In the genomic region with DNA sequence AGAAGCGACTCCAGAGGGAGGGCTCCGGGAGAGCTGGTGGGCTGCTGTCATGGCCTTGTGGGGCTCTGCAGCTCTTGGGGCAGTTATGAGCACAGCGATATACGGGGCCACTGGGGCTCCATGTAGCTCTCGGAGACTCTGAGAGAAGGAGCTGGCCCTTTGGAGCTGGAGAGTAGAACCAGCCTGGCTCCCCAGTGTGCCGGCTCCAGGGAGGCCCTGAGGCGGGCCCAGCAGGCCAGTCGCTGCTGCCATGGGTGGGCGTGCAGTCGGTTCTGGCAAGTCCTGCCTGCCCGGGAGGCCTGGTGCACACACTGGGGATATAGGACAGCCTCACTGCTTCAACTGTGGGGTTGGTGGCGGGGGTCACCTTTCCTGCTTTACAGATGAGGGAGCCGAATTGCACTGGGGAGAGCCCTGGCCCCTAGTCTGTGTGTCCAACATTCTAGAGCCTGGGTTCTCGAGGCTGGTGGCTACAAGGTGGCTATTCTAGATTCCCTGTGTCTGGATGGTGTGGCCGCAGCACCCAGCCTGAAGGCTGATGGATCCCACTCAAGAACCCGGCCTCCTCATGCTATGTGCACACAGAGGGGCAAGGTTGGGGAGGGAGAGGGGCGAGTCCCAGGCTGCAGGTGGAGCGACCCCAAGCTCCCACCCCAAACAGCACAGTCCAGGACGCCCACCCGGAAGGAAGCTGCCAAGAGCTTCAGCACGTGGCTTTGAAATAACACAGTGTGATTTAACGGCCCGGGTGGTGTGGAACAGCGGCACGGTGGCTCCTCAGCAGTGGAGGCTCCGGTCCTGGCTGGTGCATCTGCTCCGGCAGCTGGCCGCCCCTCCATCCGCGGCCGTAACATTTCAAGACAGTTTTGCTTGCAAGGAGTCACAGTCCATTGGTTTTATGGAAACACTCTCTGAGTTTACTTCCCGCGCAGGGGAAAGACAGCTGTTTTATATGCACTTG, we compare ENCODE assay signal across 12 cellular contexts.
DNase-seq lines count a peak whose midpoint lies in the region; ATAC-seq and TF ChIP-seq lines count a peak whose summit lies in the region.
"Had no signal": no experiment of that assay in that cellular context is flagged by ENCODE, and none has a peak within 500 bp of the region (broad histone marks: within the 10 kb centered on the region; RNA-seq: fewer than 3 reads in every experiment).

No MANE protein-coding gene starts in this region.

- no peaks in the 10 kb centered on the region for H3K4me1 ChIP-seq in right cardiac atrium (ENCODE audit: control insufficient read depth, insufficient read depth, low read length)
- peaks cover 6% of the 10 kb centered on the region for H3K4me1 ChIP-seq in suprapubic skin

- no peak for TF ChIP-seq EP300 in suprapubic skin (IDR thresholded peaks at IDR 0.05)

- TF ChIP-seq POLR2A in suprapubic skin (IDR thresholded peaks at IDR 0.05): no peak

- H3K4me3 Mint-ChIP-seq in activated naive CD4-positive, alpha-beta T cell treated with anti-CD3 and anti-CD28 coated beads, Interleukin-2, amount 10 ng/mL, durations not matched to agents 7 days and 5 days: no peak overlapping the region
- H3K4me3 Mint-ChIP-seq: neural crest cell had no signal

- H3K36me3 Mint-ChIP-seq in activated naive CD4-positive, alpha-beta T cell treated with anti-CD3 and anti-CD28 coated beads, Interleukin-2, amount 10 ng/mL, durations not matched to agents 7 days and 5 days: peaks cover 5% of the 10 kb centered on the region

- TF ChIP-seq CTCF in suprapubic skin (IDR thresholded peaks at IDR 0.05): no peak

- no peaks in the 10 kb centered on the region for H3K27me3 Mint-ChIP-seq in activated naive CD4-positive, alpha-beta T cell treated with anti-CD3 and anti-CD28 coated beads, Interleukin-2, amount 10 ng/mL, durations not matched to agents 7 days and 5 days

- intact Hi-C loops in right cardiac atrium (cut with DNase I): no loop called here

- H3K4me3 ChIP-seq in right cardiac atrium (ENCODE audit: low read length) (no peak overlapping the region), suprapubic skin (no peak overlapping the region)
- H3K4me3 ChIP-seq: cardiac muscle cell, GM23248 had no signal

- peak overlapping the region; percentile 88 for H3K27ac Mint-ChIP-seq in activated naive CD4-positive, alpha-beta T cell treated with anti-CD3 and anti-CD28 coated beads, Interleukin-2, amount 10 ng/mL, durations not matched to agents 7 days and 5 days

- ATAC-seq in right cardiac atrium: no peak

- WGBS in right cardiac atrium: 88% methylated on average over 33 of the region's 33 CpGs
- 75% methylated on average over 17 of the region's 33 CpGs for WGBS in suprapubic skin

- no peak for DNase-seq in activated naive CD4-positive, alpha-beta T cell treated with anti-CD3 and anti-CD28 coated beads, Interleukin-2, amount 10 ng/mL, durations not matched to agents 7 days and 5 days
- DNase-seq in activated naive CD4-positive, alpha-beta T cell (lab: John Stamatoyannopoulos, UW): no peak
- DNase-seq in NCI-H526 treated with DMSO at 0.1 percent for 48 hours (lab: John Stamatoyannopoulos, UW) (peak; percentile 49), right cardiac atrium (peak in 2 of 3 donors; percentile 42 to 44), suprapubic skin (ENCODE audit: low spot score in 2 of 2) (peak; percentile 38 to 71), NOMO-1 treated with DMSO at 0.1 percent for 48 hours (lab: John Stamatoyannopoulos, UW; ENCODE audit: unreplicated experiment) (no peak), KBM-7 (no peak)
- DNase-seq in stimulated activated naive CD4-positive, alpha-beta T cell treated with Interleukin-2 at 50 U/mL for 16 hours (lab: John Stamatoyannopoulos, UW): no peak
- DNase-seq: GM23248 had no signal

- no peaks in the 10 kb centered on the region for H3K36me3 ChIP-seq in suprapubic skin
- H3K36me3 ChIP-seq: cardiac muscle cell had no signal

- no peak overlapping the region for H3K27ac ChIP-seq in right cardiac atrium (ENCODE audit: low read length)
- H3K27ac ChIP-seq in suprapubic skin: no peak overlapping the region
- H3K27ac ChIP-seq: cardiac muscle cell, GM23248, KMS-11 had no signal

- CTCF ChIA-PET in activated naive CD4-positive, alpha-beta T cell treated with anti-CD3 and anti-CD28 coated beads, Interleukin-2, amount 10 ng/mL, durations not matched to agents 7 days and 5 days (lab: Charles Lee): no interaction called here

- H3K27me3 ChIP-seq in right cardiac atrium (ENCODE audit: control insufficient read depth, insufficient read depth) (no peaks in the 10 kb centered on the region), suprapubic skin (peaks cover 9% of the 10 kb centered on the region)
- H3K27me3 ChIP-seq: cardiac muscle cell had no signal

- H3K4me1 Mint-ChIP-seq in activated naive CD4-positive, alpha-beta T cell treated with anti-CD3 and anti-CD28 coated beads, Interleukin-2, amount 10 ng/mL, durations not matched to agents 7 days and 5 days: peaks cover 69% of the 10 kb centered on the region
- H3K4me1 Mint-ChIP-seq: neural crest cell had no signal

- no peaks in the 10 kb centered on the region for H3K9me3 Mint-ChIP-seq in activated naive CD4-positive, alpha-beta T cell treated with anti-CD3 and anti-CD28 coated beads, Interleukin-2, amount 10 ng/mL, durations not matched to agents 7 days and 5 days
- H3K9me3 Mint-ChIP-seq: neural crest cell had no signal

- in situ Hi-C loops in KBM-7 (cut with MboI; ENCODE audit: low pct_unique_long_range_greater_than_20kb, low sequenced_read_pairs): no loop called here

- H3K9me3 ChIP-seq in right cardiac atrium (ENCODE audit: control insufficient read depth, low read length) (no peaks in the 10 kb centered on the region), suprapubic skin (no peaks in the 10 kb centered on the region)

Comparison
In these comparisons a context has a peak if more than half of its experiments do, and no peak if none do; other contexts are left out.
1. DNase-seq: peak in NCI-H526 treated with DMSO at 0.1 percent for 48 hours (single experiment), right cardiac atrium (2 of 3) and suprapubic skin (2 of 2); none in activated naive CD4-positive, alpha-beta T cell treated with anti-CD3 and anti-CD28 coated beads, Interleukin-2, amount 10 ng/mL, durations not matched to agents 7 days and 5 days (single experiment), activated naive CD4-positive, alpha-beta T cell (0 of 4), NOMO-1 treated with DMSO at 0.1 percent for 48 hours (single experiment), KBM-7 (single experiment) and stimulated activated naive CD4-positive, alpha-beta T cell treated with Interleukin-2 at 50 U/mL for 16 hours (single experiment).